Comparison of ENCODE assay signal across 15 cellular contexts in the genomic region with DNA sequence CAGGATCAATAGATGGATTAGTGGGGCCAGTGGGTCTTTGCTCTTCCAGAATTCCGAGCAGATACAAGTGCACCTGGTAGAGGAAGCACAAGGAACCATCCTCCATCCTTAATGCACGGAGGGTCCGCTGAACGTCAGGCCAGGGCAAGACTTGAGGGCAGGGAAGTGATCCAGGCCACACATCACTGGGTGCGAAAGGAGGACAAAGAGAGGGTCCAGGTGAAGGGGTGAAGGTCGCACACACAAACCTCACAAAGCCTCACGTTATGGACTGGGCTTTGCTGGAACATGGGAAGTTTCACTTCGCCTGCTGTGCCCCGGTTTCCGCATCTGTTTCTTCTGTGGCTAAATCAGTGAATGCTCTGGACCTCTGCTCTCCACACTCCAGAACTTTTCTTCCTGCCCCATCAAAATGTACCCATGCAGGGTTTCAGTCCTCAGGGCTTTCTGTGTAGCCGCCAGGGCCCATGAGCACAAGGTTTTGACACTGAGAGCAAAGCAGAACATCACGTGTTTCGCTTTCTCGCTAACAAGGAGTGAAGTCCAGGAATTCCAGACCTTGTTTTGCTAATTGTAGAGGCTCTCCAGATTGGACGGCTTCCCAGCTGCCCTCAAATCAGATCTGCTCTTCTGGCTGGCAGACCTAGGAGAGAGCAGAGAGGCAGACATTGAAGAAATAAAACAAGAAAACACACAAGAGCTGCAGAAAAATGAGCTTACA. TPM values are rescaled to one million over a fixed set of nuclear protein-coding genes. Genes with fewer than 3 reads are reported as not detected.
DNase-seq lines count a peak whose midpoint lies in the region; ATAC-seq, FAIRE-seq and TF ChIP-seq lines count a peak whose summit lies in the region.
"Had no signal": no experiment of that assay in that cellular context is flagged by ENCODE, and none has a peak within 500 bp of the region (broad histone marks: within the 10 kb centered on the region; RNA-seq: fewer than 3 reads in every experiment).

No MANE protein-coding gene starts in this region.

- peaks cover 22% of the 10 kb centered on the region for H3K36me3 Mint-ChIP-seq in HFFc6 (ENCODE audit: low read depth)
- H3K36me3 Mint-ChIP-seq: activated naive CD8-positive, alpha-beta T cell treated with anti-CD3 and anti-CD28 coated beads for 36 hours had no signal

- H3K27ac Mint-ChIP-seq in HFFc6: no peak overlapping the region
- H3K27ac Mint-ChIP-seq: activated naive CD8-positive, alpha-beta T cell treated with anti-CD3 and anti-CD28 coated beads for 36 hours; dendritic cell treated with granulocyte-macrophage colony-stimulating factor and Interleukin-4, amounts not matched to agents 40 ng/mL and 50 ng/mL, for 4 days; stimulated activated effector memory CD8-positive, alpha-beta T cell treated with anti-CD3 and anti-CD28 coated beads, Interleukin-12 subunit alpha, Interleukin-12 subunit beta, amount 100 ng/mL, for 72 hours had no signal

- H3K4me1 Mint-ChIP-seq in HFFc6 (ENCODE audit: low read depth): peaks cover 24% of the 10 kb centered on the region
- H3K4me1 Mint-ChIP-seq: activated naive CD8-positive, alpha-beta T cell treated with anti-CD3 and anti-CD28 coated beads for 36 hours; stimulated activated effector memory CD8-positive, alpha-beta T cell treated with anti-CD3 and anti-CD28 coated beads, Interleukin-12 subunit alpha, Interleukin-12 subunit beta, amount 100 ng/mL, for 72 hours had no signal

- H3K4me3 Mint-ChIP-seq in HFFc6: peak overlapping the region; percentile 20; the same call in 1 of the 2 replicates
- H3K4me3 Mint-ChIP-seq: activated naive CD8-positive, alpha-beta T cell treated with anti-CD3 and anti-CD28 coated beads for 36 hours; dendritic cell treated with granulocyte-macrophage colony-stimulating factor and Interleukin-4, amounts not matched to agents 40 ng/mL and 50 ng/mL, for 4 days; stimulated activated effector memory CD8-positive, alpha-beta T cell treated with anti-CD3 and anti-CD28 coated beads, Interleukin-12 subunit alpha, Interleukin-12 subunit beta, amount 100 ng/mL, for 72 hours had no signal

- H3K9ac ChIP-seq in kidney (ENCODE audit: low read length in 2 of 2) (no peak overlapping the region), skeletal muscle satellite cell (ENCODE audit: low read depth, low read length) (no peak overlapping the region)

- H3K9me3 Mint-ChIP-seq in HFFc6: peaks cover 29% of the 10 kb centered on the region

- 0 out of 2 replicates have a peak, but pooled peaks cover 1% of the 10 kb centered on the region for H3K27me3 Mint-ChIP-seq in HFFc6 (ENCODE audit: insufficient read depth)

- peaks cover 0 to 18% (median 10%) of the 10 kb centered on the region in 4 donors for H3K4me1 ChIP-seq in esophagus muscularis mucosa
- peaks cover 6 to 9% of the 10 kb centered on the region in 2 donors for H3K4me1 ChIP-seq in kidney (ENCODE audit: control insufficient read depth in 1 of 2, insufficient read depth in 1 of 2, low read depth in 1 of 2, low read length in 2 of 2)
- H3K4me1 ChIP-seq in skeletal muscle satellite cell (ENCODE audit: control insufficient read depth, insufficient read depth, low read length): peaks cover 8% of the 10 kb centered on the region

- no peaks in the 10 kb centered on the region for H3K27me3 ChIP-seq in esophagus muscularis mucosa
- H3K27me3 ChIP-seq in skeletal muscle satellite cell (ENCODE audit: control insufficient read depth, insufficient read depth, low read length): no peaks in the 10 kb centered on the region

- no peak for TF ChIP-seq EP300 in esophagus muscularis mucosa (IDR thresholded peaks at IDR 0.05)

- TF ChIP-seq CTCF in HFFc6 (IDR thresholded peaks at IDR 0.05) (no peak), esophagus muscularis mucosa (IDR thresholded peaks at IDR 0.05) (no peak), kidney (IDR thresholded peaks at IDR 0.05; ENCODE audit: borderline replicate concordance, extremely low read depth, insufficient read depth) (no peak), RWPE1 (conservative IDR thresholded peaks at IDR 0.05; ENCODE audit: low read depth) (no peak)

- DNase-seq in HFFc6 (no peak), esophagus muscularis mucosa (ENCODE audit: extremely low spot score) (peak; percentile 92), kidney (no peak), RWPE1 (ENCODE audit: low spot score) (no peak), hepatic stellate cell (ENCODE audit: low spot score) (no peak)
- DNase-seq: activated naive CD8-positive, alpha-beta T cell treated with anti-CD3 and anti-CD28 coated beads for 36 hours; mesendoderm; NCI-H1092 treated with DMSO at 0.1 percent for 48 hours; stimulated activated CD4-positive, alpha-beta T cell treated with anti-CD3 and anti-CD28 coated beads, Interleukin-2, amount 100 ng/mL, for 24 hours had no signal

- H3K36me3 ChIP-seq in esophagus muscularis mucosa (no peaks in the 10 kb centered on the region), kidney (ENCODE audit: control insufficient read depth in 1 of 2, insufficient read depth in 2 of 2, low read length in 2 of 2) (no peaks in the 10 kb centered on the region), skeletal muscle satellite cell (ENCODE audit: insufficient read depth, low read length) (no peaks in the 10 kb centered on the region)

- WGBS in esophagus muscularis mucosa: 78% methylated on average over 15 of the region's 15 CpGs

- H3K27ac ChIP-seq in esophagus muscularis mucosa (replicated peaks in 1 of 4) (peak overlapping the region; percentile 50 to 79 (median 64)), kidney (ENCODE audit: low read depth in 2 of 2, low read length in 2 of 2) (peak overlapping the region; percentile 76 to 87), RWPE1 (no peak overlapping the region)

- FAIRE-seq in kidney (lab: Jason Lieb, UNC): no peak
- FAIRE-seq: G401.6 had no signal

- POLR2A ChIA-PET in RWPE1 (lab: Yijun Ruan, JAX; ENCODE audit: low non-redundant PET): no interaction called here

- no peak for TF ChIP-seq POLR2A in esophagus muscularis mucosa (IDR thresholded peaks at IDR 0.05; ENCODE audit: low read depth)

- H3K9me3 ChIP-seq in esophagus muscularis mucosa (no peaks in the 10 kb centered on the region), kidney (ENCODE audit: control insufficient read depth in 1 of 2, low read length in 2 of 2) (peaks cover 2 to 4% of the 10 kb centered on the region in 2 donors), skeletal muscle satellite cell (replicated peaks; ENCODE audit: low read length) (peaks cover 8% of the 10 kb centered on the region)

- ATAC-seq in GM21381 (IDR thresholded peaks at IDR 0.05; ENCODE audit: unreplicated experiment) (no peak), HG03571 (IDR thresholded peaks at IDR 0.05; ENCODE audit: unreplicated experiment) (no peak)

- CTCF ChIA-PET in RWPE1 (lab: Yijun Ruan, JAX): no interaction called here

- intact Hi-C loops in esophagus muscularis mucosa (cut with DNase I): no loop called here
- intact Hi-C loops in kidney (cut with DNase I): no loop called here

- peak overlapping the region; percentile 2 for H3K4me2 ChIP-seq in skeletal muscle satellite cell (ENCODE audit: low read length)

- H3K4me3 ChIP-seq in esophagus muscularis mucosa (no peak overlapping the region), kidney (ENCODE audit: low read length in 2 of 2) (peak overlapping the region; percentile 30 to 31), skeletal muscle satellite cell (ENCODE audit: low read length) (no peak overlapping the region)

RNA-seq across cellular contexts. Expression of a gene that starts 56.3 kb away (rescaled TPM):
- total RNA-seq in HFFc6 (2021; fragmentation: NEBNext Ultra II Directional; extraction: Animal tissue kit (Norgen Biotek cat#: 25700)): 1 to 10 TPM in 2 of 6 experiments, under 1 TPM in 4; 0.63 to 1.2 (median 0.81) TPM
- 100 to 1,000 TPM in 2 of 4 donors, 10 to 100 TPM in 2; 84.3 to 208 (median 93.6) TPM for total RNA-seq in esophagus muscularis mucosa
- 22.9 TPM for total RNA-seq in kidney
- polyA plus RNA-seq in kidney (ENCODE audit: insufficient read depth, low read depth, low replicate concordance): 30.0 TPM
- total RNA-seq in skeletal muscle satellite cell (2012; rRNA removed): 0.87 and 1.5 TPM in 2 replicates

Comparison
In these comparisons a context has a peak if more than half of its experiments do, and no peak if none do; other contexts are left out.
1. H3K4me3 ChIP-seq: peak in kidney (2 of 2); none in esophagus muscularis mucosa (0 of 4) and skeletal muscle satellite cell (single experiment).
2. RNA of a gene that starts 56.3 kb away (total RNA-seq): 84.3 to 208 TPM in esophagus muscularis mucosa and 22.9 TPM in kidney (single experiment); 0.63 to 1.2 TPM in HFFc6; every median in the first group is over 10 times any median in the second.